Comparison of ENCODE assay signal across 24 cellular contexts in genomic region chr10:33388805-33389204, GRCh38.
"Had no signal": no experiment of that assay in that cellular context is flagged by ENCODE, and none has a peak within 500 bp of the region (broad histone marks: within the 10 kb centered on the region; RNA-seq: fewer than 3 reads in every experiment).

No MANE protein-coding gene starts in this region.

- H3K36me3 Mint-ChIP-seq: mesothelial cell of epicardium; naive B cell; natural killer cell; stimulated activated memory B cell treated with anti-CD40 and anti-IgM and Interleukin-4, amounts not matched to agents 10 μg/mL and 1 μg/mL and 100 μg/mL, for 72 hours; type B pancreatic cell had no signal

- H3K4me1 ChIP-seq: left lung, lower lobe of right lung, pancreas, psoas muscle, tibial nerve, vagina had no signal

- H3K4me3 ChIP-seq: hepatocyte, left lung, lower lobe of right lung, pancreas, psoas muscle, smooth muscle cell, tibial nerve, vagina had no signal

- H3K4me1 Mint-ChIP-seq: naive B cell; natural killer cell; stimulated activated memory B cell treated with anti-CD40 and anti-IgM and Interleukin-4, amounts not matched to agents 10 μg/mL and 1 μg/mL and 100 μg/mL, for 72 hours; stimulated activated naive CD8-positive, alpha-beta T cell treated with anti-CD3 and anti-CD28 coated beads, Interleukin-15, amount 100 ng/mL, for 72 hours had no signal

- H2AFZ ChIP-seq: hepatocyte had no signal

- H3K27ac ChIP-seq: hepatocyte, left lung, lower lobe of right lung, pancreas, psoas muscle, tibial nerve, vagina had no signal

- H3K27ac Mint-ChIP-seq: mesothelial cell of epicardium; naive B cell; natural killer cell; stimulated activated memory B cell treated with anti-CD40 and anti-IgM and Interleukin-4, amounts not matched to agents 10 μg/mL and 1 μg/mL and 100 μg/mL, for 72 hours; type B pancreatic cell had no signal

- H3K9me3 Mint-ChIP-seq: mesothelial cell of epicardium; naive B cell; natural killer cell; stimulated activated memory B cell treated with anti-CD40 and anti-IgM and Interleukin-4, amounts not matched to agents 10 μg/mL and 1 μg/mL and 100 μg/mL, for 72 hours; stimulated activated naive CD8-positive, alpha-beta T cell treated with anti-CD3 and anti-CD28 coated beads, Interleukin-15, amount 100 ng/mL, for 72 hours had no signal

- DNase-seq: kidney glomerular epithelial cell; left cardiac atrium; left lung; lower lobe of right lung; mammary epithelial cell; mesendoderm; naive B cell; natural killer cell; pancreas; psoas muscle; stimulated activated CD4-positive, alpha-beta T cell treated with anti-CD3 and anti-CD28 coated beads, Interleukin-1b, Interleukin-23, amount 100 ng/mL, for 48 hours; stimulated activated CD4-positive, alpha-beta T cell treated with anti-CD3 and anti-CD28 coated beads, Interleukin-2, amount 100 ng/mL, for 48 hours; stimulated activated CD4-positive, alpha-beta T cell treated with anti-CD3 and anti-CD28 coated beads, Interleukin-4, amount 100 ng/mL, for 4 hours; stimulated activated CD8-positive, alpha-beta memory T cell treated with anti-CD3 and anti-CD28 coated beads, Interleukin-4, amount 100 ng/mL, for 48 hours; stimulated activated naive CD4-positive, alpha-beta T cell treated with Interleukin-2 at 50 U/mL for 16 hours; stimulated activated naive CD8-positive, alpha-beta T cell treated with anti-CD3 and anti-CD28 coated beads, Interleukin-15, amount 100 ng/mL, for 72 hours; substantia nigra had no signal

- ATAC-seq: left cardiac atrium; left lung; lower lobe of right lung; natural killer cell; pancreas; psoas muscle; stimulated activated memory B cell treated with anti-CD40 and anti-IgM and Interleukin-4, amounts not matched to agents 10 μg/mL and 1 μg/mL and 100 μg/mL, for 72 hours; stimulated activated naive CD8-positive, alpha-beta T cell treated with anti-CD3 and anti-CD28 coated beads, Interleukin-15, amount 100 ng/mL, for 72 hours had no signal

- H3K4me2 ChIP-seq: hepatocyte, smooth muscle cell had no signal

- H3K27me3 ChIP-seq: hepatocyte, left lung, pancreas, tibial nerve, vagina had no signal

- H3K27me3 Mint-ChIP-seq: stimulated activated memory B cell treated with anti-CD40 and anti-IgM and Interleukin-4, amounts not matched to agents 10 μg/mL and 1 μg/mL and 100 μg/mL, for 72 hours had no signal

- H3K9me3 ChIP-seq: left lung, lower lobe of right lung, pancreas, psoas muscle, tibial nerve, vagina had no signal

- H3K4me3 Mint-ChIP-seq: mesothelial cell of epicardium; naive B cell; natural killer cell; stimulated activated memory B cell treated with anti-CD40 and anti-IgM and Interleukin-4, amounts not matched to agents 10 μg/mL and 1 μg/mL and 100 μg/mL, for 72 hours; stimulated activated naive CD8-positive, alpha-beta T cell treated with anti-CD3 and anti-CD28 coated beads, Interleukin-15, amount 100 ng/mL, for 72 hours; type B pancreatic cell had no signal

- H3K36me3 ChIP-seq: left lung, lower lobe of right lung, pancreas, tibial nerve, vagina had no signal
